In the genomic region with DNA sequence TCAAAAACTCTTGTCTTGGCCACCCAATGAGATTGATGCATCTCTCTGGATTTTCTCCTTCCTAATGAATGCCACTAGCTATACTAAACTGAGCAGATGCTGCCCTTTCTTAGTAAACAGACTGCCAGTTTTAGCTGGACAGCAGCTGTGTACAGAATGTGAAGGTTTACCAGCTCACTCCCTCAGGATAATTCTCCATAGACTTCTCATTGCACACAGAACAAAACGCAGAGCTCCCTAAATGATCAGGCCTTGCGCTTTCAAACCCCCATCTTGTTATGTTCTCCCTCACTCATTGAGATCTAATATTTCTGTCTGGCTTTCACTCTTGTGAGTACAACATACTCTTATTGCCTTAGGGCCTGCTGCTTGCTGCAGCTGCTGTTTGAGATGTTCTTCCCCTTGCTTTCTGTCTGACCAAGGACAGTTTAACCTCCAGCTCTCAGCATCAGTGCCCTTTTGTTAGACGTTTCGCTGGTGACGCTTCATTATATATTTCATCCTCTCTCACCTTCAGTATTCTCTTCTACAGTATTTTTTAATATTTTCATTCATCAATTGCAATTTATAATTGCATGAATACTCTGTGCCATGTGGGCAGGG, we compare ENCODE assay signal across 14 cellular contexts. TPM values are rescaled to one million over a fixed set of nuclear protein-coding genes. Genes with fewer than 3 reads are reported as not detected.
DNase-seq lines count a peak whose midpoint lies in the region; ATAC-seq and TF ChIP-seq lines count a peak whose summit lies in the region.
"Had no signal": no experiment of that assay in that cellular context is flagged by ENCODE, and none has a peak within 500 bp of the region (broad histone marks: within the 10 kb centered on the region; RNA-seq: fewer than 3 reads in every experiment).

No MANE protein-coding gene starts in this region.

- intact Hi-C loops in posterior vena cava (cut with DNase I): no loop called here

- H3K9me3 Mint-ChIP-seq in brain: no peaks in the 10 kb centered on the region
- H3K9me3 Mint-ChIP-seq: central memory CD8-positive, alpha-beta T cell had no signal

- DNase-seq in COLO668 (lab: John Stamatoyannopoulos, UW; ENCODE audit: unreplicated experiment): peak; percentile 51
- DNase-seq in NCI-H1436 (lab: John Stamatoyannopoulos, UW): peak; percentile 51
- DNase-seq in NCI-H2227 treated with DMSO at 0.1 percent for 48 hours (lab: John Stamatoyannopoulos, UW): peak; percentile 61
- no peak for DNase-seq in C1 segment of cervical spinal cord (lab: John Stamatoyannopoulos, UW)
- no peak for DNase-seq in SKM-1 (lab: John Stamatoyannopoulos, UW; ENCODE audit: unreplicated experiment)
- DNase-seq in posterior vena cava (ENCODE audit: low spot score): no peak
- DNase-seq: activated CD8-positive, alpha-beta T cell treated with anti-CD3 and anti-CD28 coated beads, Interleukin-2, amount 10 ng/mL, durations not matched to agents 7 days and 5 days; Calu3; effector memory CD4-positive, alpha-beta T cell; left colon; PC-3 had no signal

- no peaks in the 10 kb centered on the region for H3K27me3 Mint-ChIP-seq in brain
- H3K27me3 Mint-ChIP-seq: central memory CD8-positive, alpha-beta T cell had no signal

- ATAC-seq in HG03135 (IDR thresholded peaks at IDR 0.05; ENCODE audit: unreplicated experiment): no peak
- ATAC-seq: activated CD8-positive, alpha-beta T cell treated with anti-CD3 and anti-CD28 coated beads, Interleukin-2, amount 10 ng/mL, durations not matched to agents 7 days and 5 days; left colon; PC-3 had no signal

- peak overlapping the region in 3 of 5 experiments; percentile 43 to 73 (median 72) for H3K27ac Mint-ChIP-seq in brain
- H3K27ac Mint-ChIP-seq: activated CD8-positive, alpha-beta T cell treated with anti-CD3 and anti-CD28 coated beads, Interleukin-2, amount 10 ng/mL, durations not matched to agents 7 days and 5 days had no signal

- H3K4me3 Mint-ChIP-seq in brain: peak overlapping the region in 1 of 5 experiments; percentile 4
- H3K4me3 Mint-ChIP-seq: activated CD8-positive, alpha-beta T cell treated with anti-CD3 and anti-CD28 coated beads, Interleukin-2, amount 10 ng/mL, durations not matched to agents 7 days and 5 days; central memory CD8-positive, alpha-beta T cell had no signal

- TF ChIP-seq CTCF in brain (conservative IDR thresholded peaks at IDR 0.05): no peak

- H3K36me3 Mint-ChIP-seq in brain: no peaks in the 10 kb centered on the region

- peaks cover 16% of the 10 kb centered on the region for H3K4me1 Mint-ChIP-seq in brain
- H3K4me1 Mint-ChIP-seq: central memory CD8-positive, alpha-beta T cell had no signal

RNA-seq across cellular contexts. Expression of gene VWDE, which starts 17.3 kb away (rescaled TPM):
- 0.93 TPM for polyA plus RNA-seq in brain (ENCODE audit: insufficient read depth, low read depth, low replicate concordance)
- under 1 TPM; 0.09 to 0.10 TPM for total RNA-seq in posterior vena cava

Comparison
In these comparisons a context has a peak if more than half of its experiments do, and no peak if none do; other contexts are left out.
1. DNase-seq: peak in COLO668 (single experiment), NCI-H1436 (single experiment) and NCI-H2227 treated with DMSO at 0.1 percent for 48 hours (single experiment); none in C1 segment of cervical spinal cord (0 of 14), SKM-1 (single experiment) and posterior vena cava (single experiment).